In the genomic region with DNA sequence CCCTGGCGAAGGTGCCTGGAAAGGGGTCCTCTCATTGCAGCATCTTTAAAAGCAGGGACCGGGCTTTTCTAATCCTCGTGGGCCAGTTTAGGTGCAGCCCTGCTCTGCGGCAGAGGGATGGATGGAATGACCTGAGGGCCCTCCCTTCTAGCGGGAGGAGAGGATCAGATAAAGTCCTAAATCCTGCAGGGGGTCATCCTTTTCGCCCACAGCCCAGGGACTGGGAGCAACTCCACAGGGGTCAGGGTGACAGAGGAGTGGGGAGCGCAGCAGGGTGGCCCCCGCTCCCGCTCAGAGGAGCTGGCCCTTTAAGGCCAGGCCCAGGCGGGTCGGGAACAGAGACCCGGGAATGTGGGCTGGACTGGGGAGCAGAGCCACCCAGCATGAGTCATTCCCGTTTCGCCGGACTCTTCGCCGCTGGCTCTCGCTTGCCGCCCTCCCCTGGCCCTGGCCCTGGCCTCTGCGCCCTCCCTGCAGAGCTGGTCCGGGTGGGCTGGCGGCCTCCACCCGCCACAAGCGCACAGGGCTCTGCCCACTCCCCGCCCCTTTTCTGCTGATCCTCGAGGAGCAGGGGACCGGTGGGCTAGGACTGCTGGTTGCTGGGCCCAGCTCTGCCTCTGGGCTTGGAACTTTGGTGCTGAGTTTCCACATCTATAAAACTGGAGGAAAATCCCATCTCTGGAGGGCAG, we compare ENCODE assay signal across 1 cellular context.
TF ChIP-seq lines count a peak whose summit lies in the region.

No MANE protein-coding gene starts in this region.

TF ChIP-seq in IMR-90, 13 proteins besides CTCF, POLR2A, EP300 and RAD21 (continued from another document):
- TF ChIP-seq ELK1 (IDR thresholded peaks at IDR 0.05; ENCODE audit: borderline replicate concordance, low read depth, low read length) = no peak
- peak; percentile 36 for TF ChIP-seq FOS (IDR thresholded peaks at IDR 0.05; ENCODE audit: low read depth, low read length)
- TF ChIP-seq MAZ (IDR thresholded peaks at IDR 0.05; ENCODE audit: borderline replicate concordance, low read depth, low read length) = peak; percentile 80
